Comparison of ENCODE assay signal across 10 cellular contexts in genomic region chr19:54418030-54418929, GRCh38. TPM values are rescaled to one million over a fixed set of nuclear protein-coding genes. Genes with fewer than 3 reads are reported as not detected.
A peak's percentile ranks its signal among the peaks of the same experiment; 100 is the strongest.
DNase-seq lines count a peak whose midpoint lies in the region; ATAC-seq, FAIRE-seq and TF ChIP-seq lines count a peak whose summit lies in the region.
"Had no signal": no experiment of that assay in that cellular context is flagged by ENCODE, and none has a peak within 500 bp of the region (broad histone marks: within the 10 kb centered on the region; RNA-seq: fewer than 3 reads in every experiment).

No MANE protein-coding gene starts in this region.

- peak overlapping the region; percentile 18; the same call in 1 of the 2 replicates for H3K4me2 ChIP-seq in OCI-LY7 (ENCODE audit: low read length)
- H3K4me2 ChIP-seq in osteoblast (ENCODE audit: insufficient read depth, low read length): peak overlapping the region; percentile 55

- POLR2A ChIA-PET in OCI-LY7 (lab: Charles Lee): no interaction called here

- H4K20me1 ChIP-seq in OCI-LY7 (ENCODE audit: insufficient read depth, low read length) (no peaks in the 10 kb centered on the region), osteoblast (ENCODE audit: insufficient read depth, low read length) (no peaks in the 10 kb centered on the region)

- H3K79me2 ChIP-seq in OCI-LY7 (ENCODE audit: insufficient read depth, low read depth, low read length) (no peaks in the 10 kb centered on the region), osteoblast (ENCODE audit: insufficient read depth, low read length) (no peaks in the 10 kb centered on the region)

- H3K27me3 ChIP-seq in endodermal cell (ENCODE audit: control insufficient read depth, insufficient read depth, low read length, poor library complexity, severe bottlenecking) (peaks cover 51% of the 10 kb centered on the region), osteoblast (ENCODE audit: insufficient read depth, low read length) (peaks cover 55% of the 10 kb centered on the region)

- CTCF ChIA-PET in OCI-LY7 (lab: Charles Lee; ENCODE audit: unreplicated experiment): no interaction called here

- peak; percentile 77 for FAIRE-seq in GM12891 (lab: Jason Lieb, UNC)
- FAIRE-seq: keratinocyte had no signal

- H3K9me2 ChIP-seq in OCI-LY7 (ENCODE audit: insufficient read depth, low read length): no peaks in the 10 kb centered on the region

- no peak overlapping the region for H3K9ac ChIP-seq in endodermal cell (ENCODE audit: extremely low read depth, low read length, poor library complexity, severe bottlenecking)

- peaks cover 10% of the 10 kb centered on the region for H3K4me1 Mint-ChIP-seq in endodermal cell

- H3K4me1 ChIP-seq in OCI-LY7 (ENCODE audit: insufficient read depth, low read length, poor library complexity, severe bottlenecking) (peaks cover 9% of the 10 kb centered on the region), endodermal cell (ENCODE audit: control insufficient read depth, insufficient read depth, low read length) (no peaks in the 10 kb centered on the region), osteoblast (ENCODE audit: insufficient read depth, low read length) (peaks cover 3% of the 10 kb centered on the region)

- no peak overlapping the region for H3K27ac ChIP-seq in OCI-LY7 (ENCODE audit: low read depth, low read length, poor library complexity, severe bottlenecking)
- peak overlapping the region; percentile 83 for H3K27ac ChIP-seq in endodermal cell (ENCODE audit: low read depth, low read length)
- H3K27ac ChIP-seq in osteoblast (ENCODE audit: low read depth, low read length): no peak overlapping the region

- intact Hi-C loops in OCI-LY7 (cut with micrococcal nuclease; ENCODE audit: unreplicated experiment): no loop called here

- H3K9me3 Mint-ChIP-seq in endodermal cell: peaks cover 13% of the 10 kb centered on the region

- H2AFZ ChIP-seq in OCI-LY7 (ENCODE audit: low read length): 0 out of 2 replicates have a peak overlapping the region, but pooled peaks have one; percentile 50
- peak overlapping the region; percentile 65 for H2AFZ ChIP-seq in osteoblast (ENCODE audit: low read length)

- TF ChIP-seq POLR2A in GM12891 (IDR thresholded peaks at IDR 0.05; ENCODE audit: low read depth, low read length): no peak

- WGBS in endodermal cell (ENCODE audit: insufficient coverage in 1 of 2, insufficient read length in 1 of 2), 2 experiments: 44 to 62% methylated on average over 12 to 23 of the region's 25 CpGs

- H3K36me3 ChIP-seq in OCI-LY7 (ENCODE audit: insufficient read depth, low read length) (no peaks in the 10 kb centered on the region), endodermal cell (ENCODE audit: control insufficient read depth, insufficient read depth, low read length) (no peaks in the 10 kb centered on the region), osteoblast (ENCODE audit: insufficient read depth, low read length) (no peaks in the 10 kb centered on the region)

- no TSS peak for BruUV-seq in OCI-LY7 (replicated peaks; lab: Mats Ljungman, UMichigan)

- ATAC-seq in GM21423 (IDR thresholded peaks at IDR 0.05; ENCODE audit: unreplicated experiment) (no peak), HG03432 (IDR thresholded peaks at IDR 0.05; ENCODE audit: unreplicated experiment) (no peak), GM21717 (IDR thresholded peaks at IDR 0.05; ENCODE audit: unreplicated experiment) (no peak)

- peaks cover 87% of the 10 kb centered on the region for H3K27me3 Mint-ChIP-seq in endodermal cell (ENCODE audit: insufficient read depth)

- H3K4me3 Mint-ChIP-seq in endodermal cell: no peak overlapping the region

- H3K9me3 ChIP-seq in OCI-LY7 (ENCODE audit: low read length) (no peaks in the 10 kb centered on the region), endodermal cell (ENCODE audit: control insufficient read depth, low read length) (no peaks in the 10 kb centered on the region), osteoblast (ENCODE audit: low read depth, low read length) (no peaks in the 10 kb centered on the region)

- H3K4me3 ChIP-seq in OCI-LY7 (ENCODE audit: low read depth, low read length, poor library complexity, severe bottlenecking): no peak overlapping the region
- no peak overlapping the region for H3K4me3 ChIP-seq in endodermal cell (ENCODE audit: low read length)
- no peak overlapping the region for H3K4me3 ChIP-seq in osteoblast (ENCODE audit: insufficient read depth, low read length)

- no peaks in the 10 kb centered on the region for H3K36me3 Mint-ChIP-seq in endodermal cell (ENCODE audit: low read depth)

- no peak overlapping the region for H3K27ac Mint-ChIP-seq in endodermal cell

- TF ChIP-seq CTCF in OCI-LY7 (conservative IDR thresholded peaks at IDR 0.05; ENCODE audit: low read length) (no peak), endodermal cell (conservative IDR thresholded peaks at IDR 0.05) (no peak), osteoblast (IDR thresholded peaks at IDR 0.05; ENCODE audit: extremely low read depth, low read depth, low read length) (no peak)

- DNase-seq in GM12891 (ENCODE audit: insufficient read length, low spot score): no peak
- no peak for DNase-seq in OCI-LY7 (ENCODE audit: low spot score)
- peak; percentile 68 for DNase-seq in endodermal cell
- DNase-seq in osteoblast (ENCODE audit: insufficient read length, low spot score, missing footprints): peak; percentile 95
- no peak for DNase-seq in OCI-M2 (lab: John Stamatoyannopoulos, UW; ENCODE audit: unreplicated experiment)

TF ChIP-seq in GM12891, 5 proteins besides CTCF, POLR2A, EP300 and RAD21:
- no peak for TF ChIP-seq POLR2AphosphoS5 (IDR thresholded peaks at IDR 0.05; ENCODE audit: low read depth, low read length)
- TF ChIP-seq SPI1 (IDR thresholded peaks at IDR 0.05; ENCODE audit: low read depth, low read length): no peak
- no peak for TF ChIP-seq POU2F2 (IDR thresholded peaks at IDR 0.05; ENCODE audit: low read depth, low read length)
- no peak for TF ChIP-seq TAF1 (IDR thresholded peaks at IDR 0.05; ENCODE audit: low read depth, low read length)
- TF ChIP-seq PAX5 (IDR thresholded peaks at IDR 0.05; ENCODE audit: insufficient read depth, low read length, severe bottlenecking): no peak

RNA-seq across cellular contexts. Expression of gene TTYH1, which starts 3.0 kb away (rescaled TPM):
- polyA plus RNA-seq in GM12891 (2012; ENCODE audit: low read depth, missing spikeins): 0.58 TPM
- not detected in 2 replicates for total RNA-seq in OCI-LY7 (2014; rRNA removed; shearing (Covaris generic))
- 0.53 TPM in 1 of 2 replicates, not detected in the other for total RNA-seq in OCI-LY7 (2022)
- total RNA-seq in endodermal cell: 1 to 10 TPM; 1.0 to 2.0 TPM
- 342 TPM for polyA plus RNA-seq in endodermal cell (2013, experiment 1 of 2)
- 263 TPM for polyA plus RNA-seq in endodermal cell (2013, experiment 2 of 2)
- not detected in 2 replicates for total RNA-seq in osteoblast

RNA-seq across cellular contexts. Expression of gene LENG8, which starts 30.7 kb away (rescaled TPM):
- 142 TPM for polyA plus RNA-seq in GM12891 (2012; ENCODE audit: low read depth, missing spikeins)
- total RNA-seq in OCI-LY7 (2014; rRNA removed; shearing (Covaris generic)): 55.7 and 63.2 TPM in 2 replicates
- total RNA-seq in OCI-LY7 (2022): 137 and 170 TPM in 2 replicates
- total RNA-seq in endodermal cell: 100 to 1,000 TPM; 139 to 171 TPM
- 171 TPM for polyA plus RNA-seq in endodermal cell (2013, experiment 1 of 2)
- polyA plus RNA-seq in endodermal cell (2013, experiment 2 of 2): 130 TPM
- 40.7 and 42.3 TPM in 2 replicates for total RNA-seq in osteoblast

RNA-seq across cellular contexts. Expression of gene LENG9, which starts 45.3 kb away (rescaled TPM):
- 2.0 TPM for polyA plus RNA-seq in GM12891 (2012; ENCODE audit: low read depth, missing spikeins)
- 4.1 and 6.0 TPM in 2 replicates for total RNA-seq in OCI-LY7 (2014; rRNA removed; shearing (Covaris generic))
- total RNA-seq in OCI-LY7 (2022): 1.8 and 3.6 TPM in 2 replicates
- total RNA-seq in endodermal cell: 1 to 10 TPM; 2.5 to 3.5 TPM
- 1.1 TPM for polyA plus RNA-seq in endodermal cell (2013, experiment 1 of 2)
- polyA plus RNA-seq in endodermal cell (2013, experiment 2 of 2): 1.1 TPM
- total RNA-seq in osteoblast: 14.4 and 21.4 TPM in 2 replicates

RNA-seq across cellular contexts. Expression of gene LAIR1, which starts 53.5 kb away (rescaled TPM):
- polyA plus RNA-seq in GM12891 (2012; ENCODE audit: low read depth, missing spikeins): 0.03 TPM
- not detected in 2 replicates for total RNA-seq in OCI-LY7 (2014; rRNA removed; shearing (Covaris generic))
- total RNA-seq in OCI-LY7 (2022): 3.9 and 4.3 TPM in 2 replicates
- not detected for total RNA-seq in endodermal cell
- not detected for polyA plus RNA-seq in endodermal cell (2013, experiment 1 of 2)
- polyA plus RNA-seq in endodermal cell (2013, experiment 2 of 2): not detected
- total RNA-seq in osteoblast: 0.29 and 0.36 TPM in 2 replicates
- polyA plus RNA-seq: keratinocyte had no signal

RNA-seq across cellular contexts. Expression of gene CDC42EP5, which starts 54.8 kb away (rescaled TPM):
- 1.3 TPM for polyA plus RNA-seq in GM12891 (2012; ENCODE audit: low read depth, missing spikeins)
- total RNA-seq in OCI-LY7 (2014; rRNA removed; shearing (Covaris generic)): not detected in 2 replicates
- total RNA-seq in OCI-LY7 (2022): not detected in 2 replicates
- total RNA-seq in endodermal cell: under 1 TPM in 1 of 2 donors, not detected in 1; 0.49 TPM
- polyA plus RNA-seq in endodermal cell (2013, experiment 1 of 2): 7.0 TPM
- polyA plus RNA-seq in endodermal cell (2013, experiment 2 of 2): 8.3 TPM
- 18.8 and 20.3 TPM in 2 replicates for total RNA-seq in osteoblast
- total RNA-seq: T-helper 2 cell treated with Interferon-gamma antibody and Interleukin-4, amounts not matched to agents 100 ng/mL and 5 ng/mL, for 36 hours had no signal

Comparison
In these comparisons a context has a peak if more than half of its experiments do, and no peak if none do; other contexts are left out.
1. DNase-seq: peak in endodermal cell (single experiment) and osteoblast (single experiment); none in GM12891 (single experiment), OCI-LY7 (single experiment) and OCI-M2 (single experiment).